In genomic region chr20:33401042-33401921, GRCh38 we compare ENCODE assay signal across 8 cellular contexts. TPM values are rescaled to one million over a fixed set of nuclear protein-coding genes. Genes with fewer than 3 reads are reported as not detected.
DNase-seq lines count a peak whose midpoint lies in the region; ATAC-seq and TF ChIP-seq lines count a peak whose summit lies in the region.

TSS of gene CDK5RAP1 (minus strand) at chr20:33401519. CDS start at chr20:33397064, 4,455 bp downstream.

- ATAC-seq in GM19025 (IDR thresholded peaks at IDR 0.05; ENCODE audit: low read depth, unreplicated experiment) (peak; percentile 80), HG03442 (IDR thresholded peaks at IDR 0.05; ENCODE audit: unreplicated experiment) (peak; percentile 83), left colon (peak; percentile 97)

- peak; percentile 90 for DNase-seq in AG08396 (ENCODE audit: low spot score)
- peak; percentile 48 for DNase-seq in NCI-H524 treated with DMSO at 0.1 percent for 48 hours (lab: John Stamatoyannopoulos, UW)
- peak; percentile 91 for DNase-seq in activated CD4-positive, alpha-beta T cell treated with anti-CD3 and anti-CD28 coated beads for 48 hours
- DNase-seq in coronary artery (ENCODE audit: low spot score): peak; percentile 85
- peak; percentile 80 to 90 for DNase-seq in left colon
- peak; percentile 64 to 79 (median 73) for DNase-seq in stimulated activated CD4-positive, alpha-beta T cell treated with anti-CD3 and anti-CD28 coated beads, Interleukin-1b, Interleukin-23, amount 100 ng/mL, for 24 hours (ENCODE audit: low read depth in 4 of 4, low spot score in 1 of 4)

- intact Hi-C loops in left colon (cut with DNase I, micrococcal nuclease): no loop called here

- peak within 1 kb of the TSS; percentile 50 to 82 for H3K27ac ChIP-seq in coronary artery

- H3K4me3 ChIP-seq in coronary artery: peak within 1 kb of the TSS; percentile 90

- TF ChIP-seq CTCF in coronary artery (IDR thresholded peaks at IDR 0.05): no peak

RNA-seq across cellular contexts. Expression of gene CDK5RAP1, which starts in this region (rescaled TPM):
- 10 to 100 TPM; 16.6 to 27.4 TPM for total RNA-seq in left colon

Comparison
In these comparisons a context has a peak if more than half of its experiments do, and no peak if none do; other contexts are left out.
1. Peak in every context shown above with its lines: DNase-seq, ATAC-seq, H3K4me3 ChIP-seq and H3K27ac ChIP-seq.